In genomic region chr17:1810450-1811103, GRCh38 we compare ENCODE assay signal across 21 cellular contexts. TPM values are rescaled to one million over a fixed set of nuclear protein-coding genes. Genes with fewer than 3 reads are reported as not detected.
DNase-seq lines count a peak whose midpoint lies in the region; ATAC-seq, FAIRE-seq and TF ChIP-seq lines count a peak whose summit lies in the region.
"Had no signal": no experiment of that assay in that cellular context is flagged by ENCODE, and none has a peak within 500 bp of the region (broad histone marks: within the 10 kb centered on the region; RNA-seq: fewer than 3 reads in every experiment).

No MANE protein-coding gene starts in this region.

- peak in 1 of 2 donors; percentile 14 for TF ChIP-seq POLR2A in Peyer's patch (IDR thresholded peaks at IDR 0.05)
- peak; percentile 80 to 89 for TF ChIP-seq POLR2A in HepG2 (IDR thresholded peaks at IDR 0.05; ENCODE audit: insufficient read depth in 1 of 2, low read depth in 2 of 2, low read length in 2 of 2)

- H2AFZ ChIP-seq in HepG2 (ENCODE audit: low read length) (peak overlapping the region; percentile 17), neural progenitor cell (replicated peaks) (no peak overlapping the region)

- POLR2A ChIA-PET in HepG2 (lab: Yijun Ruan, JAX), result interaction anchor here (0.6 to 4.4 kb wide), 24 partner anchors 9 to 187 kb away, joined by 3 to 51 read pairs (median 6); partner anchors contain the start of genes RILP, RPA1, SERPINF1 and SERPINF2

- H3F3A ChIP-seq in neural progenitor cell (ENCODE audit: low read depth), result no peaks in the 10 kb centered on the region

- H3K36me3 ChIP-seq in Peyer's patch, result peaks cover 0 to 11% (median 0%) of the 10 kb centered on the region in 3 donors
- H3K36me3 ChIP-seq in HepG2 (replicated peaks in 1 of 2; ENCODE audit: control insufficient read depth in 1 of 2, insufficient read depth in 2 of 2, low read length in 2 of 2), result peaks cover 3 to 24% of the 10 kb centered on the region in 2 experiments; a peak in 3 of 5 replicates
- no peaks in the 10 kb centered on the region for H3K36me3 ChIP-seq in neural progenitor cell
- H3K36me3 ChIP-seq: BE2C, SJCRH30 had no signal

- TF ChIP-seq RAD21 in HepG2 (CRISPR knock-in tag; IDR thresholded peaks at IDR 0.05), result peak; percentile 19

- H4K20me1 ChIP-seq in HepG2 (ENCODE audit: insufficient read depth, low read length) (no peaks in the 10 kb centered on the region), neural progenitor cell (ENCODE audit: low read depth) (peaks cover 7% of the 10 kb centered on the region)

- H3K4me1 Mint-ChIP-seq in neural progenitor cell, result no peaks in the 10 kb centered on the region

- no peaks in the 10 kb centered on the region for H3K27me3 Mint-ChIP-seq in neural progenitor cell (ENCODE audit: insufficient read depth, low read depth)

- no peak for TF ChIP-seq CTCF in Peyer's patch (IDR thresholded peaks at IDR 0.05)
- 0 out of 2 replicates have a peak, but pooled peaks have one; percentile 6 for TF ChIP-seq CTCF in HepG2 (CRISPR knock-in tag; IDR thresholded peaks at IDR 0.05)
- TF ChIP-seq CTCF in neural progenitor cell (IDR thresholded peaks at IDR 0.05), result no peak

- H3K36me3 Mint-ChIP-seq in neural progenitor cell, result peaks cover 17% of the 10 kb centered on the region

- DNase-seq in Peyer's patch, result peak in 2 of 3 donors; percentile 69 to 73
- DNase-seq in HepG2 (ENCODE audit: low spot score), result peak; percentile 87
- DNase-seq in neural progenitor cell (ENCODE audit: low spot score), result no peak
- DNase-seq in DMS 273 treated with DMSO at 0.1 percent for 48 hours (lab: John Stamatoyannopoulos, UW), result no peak
- DNase-seq in pons (ENCODE audit: low spot score), result no peak
- DNase-seq in stimulated activated CD4-positive, alpha-beta T cell treated with anti-CD3 and anti-CD28 coated beads, Interleukin-12 subunit alpha, Interleukin-12 subunit beta, amount 100 ng/mL, for 4 hours, result no peak
- DNase-seq: BE2C, DND-41, H7, HFFc6, Karpas-422, MV-4-11, NCI-H1105 treated with DMSO at 0.1 percent for 48 hours, NCI-H2029 treated with DMSO at 0.1 percent for 48 hours, NCI-H226, NCI-H510A treated with DMSO at 0.1 percent for 48 hours, NCI-H748 treated with DMSO at 0.1 percent for 48 hours, SJCRH30 had no signal

- intact Hi-C loops in HepG2 (cut with micrococcal nuclease; ENCODE audit: unreplicated experiment), result no loop called here

- H3K9me3 ChIP-seq in Peyer's patch, result no peaks in the 10 kb centered on the region
- H3K9me3 ChIP-seq in HepG2 (ENCODE audit: low read length), result no peaks in the 10 kb centered on the region
- H3K9me3 ChIP-seq in neural progenitor cell (ENCODE audit: low read depth), result no peaks in the 10 kb centered on the region
- H3K9me3 ChIP-seq: BE2C, SJCRH30 had no signal

- peak overlapping the region; percentile 59 for H3K9ac ChIP-seq in HepG2 (ENCODE audit: insufficient read depth, low read depth, low read length)
- no peak overlapping the region for H3K9ac ChIP-seq in neural progenitor cell

- H3K79me2 ChIP-seq in HepG2 (ENCODE audit: insufficient read depth, low read length), result peaks cover 3% of the 10 kb centered on the region
- peaks cover 15% of the 10 kb centered on the region for H3K79me2 ChIP-seq in neural progenitor cell (ENCODE audit: low read depth)

- no peaks in the 10 kb centered on the region for H3K27me3 ChIP-seq in Peyer's patch
- no peaks in the 10 kb centered on the region for H3K27me3 ChIP-seq in HepG2 (ENCODE audit: control insufficient read depth in 1 of 2, insufficient read depth in 2 of 2, low read length in 2 of 2)
- H3K27me3 ChIP-seq in neural progenitor cell, result no peaks in the 10 kb centered on the region
- H3K27me3 ChIP-seq: BE2C, SJCRH30 had no signal

- H3K27ac ChIP-seq in Peyer's patch (peak overlapping the region in 3 of 4 donors; percentile 1 to 80 (median 45)), HepG2 (ENCODE audit: extremely low read length, insufficient read depth, low read length) (peak overlapping the region; percentile 87), neural progenitor cell (no peak overlapping the region)
- H3K27ac ChIP-seq: SJCRH30 had no signal

- H3K4me1 ChIP-seq in Peyer's patch (peaks cover 0 to 10% (median 0%) of the 10 kb centered on the region in 4 donors), HepG2 (ENCODE audit: insufficient read depth, low read length) (peaks cover 41% of the 10 kb centered on the region), neural progenitor cell (no peaks in the 10 kb centered on the region)
- H3K4me1 ChIP-seq: BE2C, SJCRH30 had no signal

- H3K27ac Mint-ChIP-seq in neural progenitor cell, result peak overlapping the region; percentile 66
- H3K27ac Mint-ChIP-seq: HFFc6 had no signal

- peak; percentile 25 to 66; a peak in 3 of 4 replicates for TF ChIP-seq EP300 in HepG2 (IDR thresholded peaks at IDR 0.05; ENCODE audit: low read depth in 2 of 2, low read length in 2 of 2)
- peak; percentile 72; the same call in 1 of the 2 replicates for TF ChIP-seq EP300 in HepG2 (CRISPR knock-in tag; IDR thresholded peaks at IDR 0.05; ENCODE audit: borderline replicate concordance)

- H3K4me2 ChIP-seq in HepG2 (ENCODE audit: low read depth, low read length), result peak overlapping the region; percentile 80
- H3K4me2 ChIP-seq in neural progenitor cell, result no peak overlapping the region

- no peak overlapping the region for H3K4me3 Mint-ChIP-seq in neural progenitor cell
- H3K4me3 Mint-ChIP-seq: HFFc6 had no signal

- no peaks in the 10 kb centered on the region for H3K9me3 Mint-ChIP-seq in neural progenitor cell
- H3K9me3 Mint-ChIP-seq: HFFc6 had no signal

- FAIRE-seq in HepG2 (lab: Jason Lieb, UNC), result peak; percentile 95
- FAIRE-seq: GM12878 had no signal

- H3K4me3 ChIP-seq in Peyer's patch (no peak overlapping the region), HepG2 (replicated peaks in 1 of 3; ENCODE audit: insufficient read depth in 1 of 3, low read depth in 2 of 3, low read length in 3 of 3) (peak overlapping the region in 2 of 3 experiments; percentile 0 to 57; a peak in 4 of 6 replicates), neural progenitor cell (no peak overlapping the region)
- H3K4me3 ChIP-seq: GM12878, SJCRH30 had no signal

- CTCF ChIA-PET in HepG2 (lab: Yijun Ruan, JAX; ENCODE audit: low intra/inter-chr PET ratio, low total read pairs), result interaction anchor here (1.2 kb wide), 1 partner anchor 27 kb away, joined by 3 read pairs; no protein-coding TSS in a partner anchor

- WGBS in HepG2 (ENCODE audit: low lambda C conversion rate), result 9% methylated on average over 11 of the region's 20 CpGs

- in situ Hi-C loops in HepG2 (cut with HindIII; ENCODE audit: extremely low pct_ligation_motif_present, low pct_unique_long_range_greater_than_20kb), result no loop called here

- BruUV-seq in HepG2 (replicated peaks; lab: Mats Ljungman, UMichigan), result no TSS peak

- ATAC-seq in HepG2 (peak; percentile 100), HG02870 (IDR thresholded peaks at IDR 0.05; ENCODE audit: unreplicated experiment) (no peak)
- ATAC-seq: GM12878 had no signal

RNA-seq across cellular contexts. Expression of gene SMYD4, which starts 19.1 kb away (rescaled TPM):
- total RNA-seq in Peyer's patch (10 to 100 TPM; 31.2 to 42.1 (median 39.8) TPM), HepG2 (2016; rRNA removed; fragmentation: Illumina TruSeq; extraction: Trizol) (9.8 and 11.3 TPM in 2 replicates), neural progenitor cell (ENCODE audit: low replicate concordance) (24.0 and 24.4 TPM in 2 replicates)
- 6.9 and 7.8 TPM in 2 replicates for total RNA-seq in HepG2 (2016; cell fraction: cytosol; rRNA removed; fragmentation: Illumina TruSeq; extraction: Trizol; ENCODE audit: low read depth)
- total RNA-seq in HepG2 (2016; cell fraction: insoluble cytoplasmic fraction; rRNA removed; fragmentation: Illumina TruSeq; extraction: Trizol), result 8.4 and 10.3 TPM in 2 replicates
- total RNA-seq in HepG2 (2016; cell fraction: membrane; rRNA removed; fragmentation: Illumina TruSeq; extraction: Trizol), result 5.6 and 5.7 TPM in 2 replicates
- total RNA-seq in HepG2 (2016; cell fraction: nucleus; rRNA removed; fragmentation: Illumina TruSeq; extraction: Trizol), result 15.8 and 16.9 TPM in 2 replicates
- polyA plus RNA-seq in HepG2 (2011; rRNA removed), result 7.4 and 7.9 TPM in 2 replicates
- 3.4 and 4.0 TPM in 2 replicates for polyA plus RNA-seq in HepG2 (2011; cell fraction: cytosol; rRNA removed)
- 10.1 and 12.5 TPM in 2 replicates for polyA plus RNA-seq in HepG2 (2011; cell fraction: nucleus; rRNA removed)
- 4.6 and 6.0 TPM in 2 replicates for polyA plus RNA-seq in HepG2 (2012)
- polyA plus RNA-seq in HepG2 (2016; cell fraction: cytosol; fragmentation: Illumina TruSeq; extraction: Trizol; ENCODE audit: low read depth), result 1.3 and 2.0 TPM in 2 replicates
- polyA plus RNA-seq in HepG2 (2016; cell fraction: insoluble cytoplasmic fraction; fragmentation: Illumina TruSeq; extraction: Trizol; ENCODE audit: low read depth), result 4.1 and 5.3 TPM in 2 replicates
- 1.4 and 1.8 TPM in 2 replicates for polyA plus RNA-seq in HepG2 (2016; cell fraction: membrane; fragmentation: Illumina TruSeq; extraction: Trizol; ENCODE audit: low read depth)
- 18.3 and 20.1 TPM in 2 replicates for polyA plus RNA-seq in HepG2 (2016; cell fraction: nucleus; fragmentation: Illumina TruSeq; extraction: Trizol; ENCODE audit: insufficient read depth, low read depth)
- 19.3 and 35.9 TPM in 2 replicates for polyA minus RNA-seq in HepG2 (2011; rRNA and poly(A)+ RNA removed; ENCODE audit: low replicate concordance)
- 3.6 and 3.8 TPM in 2 replicates for polyA minus RNA-seq in HepG2 (2011; cell fraction: cytosol; rRNA and poly(A)+ RNA removed)
- polyA minus RNA-seq in HepG2 (2011; cell fraction: nucleus; rRNA and poly(A)+ RNA removed), result 19.4 and 21.5 TPM in 2 replicates

RNA-seq across cellular contexts. Expression of gene RPA1, which starts 19.2 kb away (rescaled TPM):
- total RNA-seq in Peyer's patch (10 to 100 TPM; 17.2 to 32.2 (median 26.0) TPM), HepG2 (2016; rRNA removed; fragmentation: Illumina TruSeq; extraction: Trizol) (13.9 and 53.3 TPM in 2 replicates), neural progenitor cell (ENCODE audit: low replicate concordance) (78.5 and 94.4 TPM in 2 replicates)
- total RNA-seq in HepG2 (2016; cell fraction: cytosol; rRNA removed; fragmentation: Illumina TruSeq; extraction: Trizol; ENCODE audit: low read depth), result 8.1 and 14.0 TPM in 2 replicates
- 13.1 and 49.9 TPM in 2 replicates for total RNA-seq in HepG2 (2016; cell fraction: insoluble cytoplasmic fraction; rRNA removed; fragmentation: Illumina TruSeq; extraction: Trizol)
- 13.5 and 14.0 TPM in 2 replicates for total RNA-seq in HepG2 (2016; cell fraction: membrane; rRNA removed; fragmentation: Illumina TruSeq; extraction: Trizol)
- 20.2 and 24.8 TPM in 2 replicates for total RNA-seq in HepG2 (2016; cell fraction: nucleus; rRNA removed; fragmentation: Illumina TruSeq; extraction: Trizol)
- 25.6 and 37.6 TPM in 2 replicates for polyA plus RNA-seq in HepG2 (2011; rRNA removed)
- 27.1 and 28.9 TPM in 2 replicates for polyA plus RNA-seq in HepG2 (2011; cell fraction: cytosol; rRNA removed)
- polyA plus RNA-seq in HepG2 (2011; cell fraction: nucleus; rRNA removed), result 16.5 and 18.5 TPM in 2 replicates
- 17.6 and 31.9 TPM in 2 replicates for polyA plus RNA-seq in HepG2 (2012)
- 3.7 and 4.5 TPM in 2 replicates for polyA plus RNA-seq in HepG2 (2016; cell fraction: cytosol; fragmentation: Illumina TruSeq; extraction: Trizol; ENCODE audit: low read depth)
- 101 and 117 TPM in 2 replicates for polyA plus RNA-seq in HepG2 (2016; cell fraction: insoluble cytoplasmic fraction; fragmentation: Illumina TruSeq; extraction: Trizol; ENCODE audit: low read depth)
- 10.9 and 12.5 TPM in 2 replicates for polyA plus RNA-seq in HepG2 (2016; cell fraction: membrane; fragmentation: Illumina TruSeq; extraction: Trizol; ENCODE audit: low read depth)
- 50.9 and 54.7 TPM in 2 replicates for polyA plus RNA-seq in HepG2 (2016; cell fraction: nucleus; fragmentation: Illumina TruSeq; extraction: Trizol; ENCODE audit: insufficient read depth, low read depth)
- polyA minus RNA-seq in HepG2 (2011; rRNA and poly(A)+ RNA removed; ENCODE audit: low replicate concordance), result 36.8 and 136 TPM in 2 replicates
- polyA minus RNA-seq in HepG2 (2011; cell fraction: cytosol; rRNA and poly(A)+ RNA removed), result 17.9 and 20.5 TPM in 2 replicates
- polyA minus RNA-seq in HepG2 (2011; cell fraction: nucleus; rRNA and poly(A)+ RNA removed), result 8.1 and 9.6 TPM in 2 replicates

RNA-seq across cellular contexts. Expression of gene SERPINF1, which starts 48.7 kb away (rescaled TPM):
- 100 to 1,000 TPM in 1 of 4 donors, 10 to 100 TPM in 3; 28.7 to 306 (median 81.6) TPM for total RNA-seq in Peyer's patch
- total RNA-seq in HepG2 (2016; rRNA removed; fragmentation: Illumina TruSeq; extraction: Trizol), result 418 and 853 TPM in 2 replicates
- 177 and 189 TPM in 2 replicates for total RNA-seq in HepG2 (2016; cell fraction: cytosol; rRNA removed; fragmentation: Illumina TruSeq; extraction: Trizol; ENCODE audit: low read depth)
- 427 and 844 TPM in 2 replicates for total RNA-seq in HepG2 (2016; cell fraction: insoluble cytoplasmic fraction; rRNA removed; fragmentation: Illumina TruSeq; extraction: Trizol)
- 209 and 251 TPM in 2 replicates for total RNA-seq in HepG2 (2016; cell fraction: membrane; rRNA removed; fragmentation: Illumina TruSeq; extraction: Trizol)
- 690 and 808 TPM in 2 replicates for total RNA-seq in HepG2 (2016; cell fraction: nucleus; rRNA removed; fragmentation: Illumina TruSeq; extraction: Trizol)
- 2,101 and 2,733 TPM in 2 replicates for polyA plus RNA-seq in HepG2 (2011; rRNA removed)
- polyA plus RNA-seq in HepG2 (2011; cell fraction: cytosol; rRNA removed), result 2,219 and 2,408 TPM in 2 replicates
- polyA plus RNA-seq in HepG2 (2011; cell fraction: nucleus; rRNA removed), result 1,095 and 1,323 TPM in 2 replicates
- polyA plus RNA-seq in HepG2 (2012), result 624 and 785 TPM in 2 replicates
- 255 and 290 TPM in 2 replicates for polyA plus RNA-seq in HepG2 (2016; cell fraction: cytosol; fragmentation: Illumina TruSeq; extraction: Trizol; ENCODE audit: low read depth)
- polyA plus RNA-seq in HepG2 (2016; cell fraction: insoluble cytoplasmic fraction; fragmentation: Illumina TruSeq; extraction: Trizol; ENCODE audit: low read depth), result 625 and 642 TPM in 2 replicates
- polyA plus RNA-seq in HepG2 (2016; cell fraction: membrane; fragmentation: Illumina TruSeq; extraction: Trizol; ENCODE audit: low read depth), result 280 and 299 TPM in 2 replicates
- polyA plus RNA-seq in HepG2 (2016; cell fraction: nucleus; fragmentation: Illumina TruSeq; extraction: Trizol; ENCODE audit: insufficient read depth, low read depth), result 1,428 and 1,667 TPM in 2 replicates
- 1.4 and 887 TPM in 2 replicates for polyA minus RNA-seq in HepG2 (2011; rRNA and poly(A)+ RNA removed; ENCODE audit: low replicate concordance)
- polyA minus RNA-seq in HepG2 (2011; cell fraction: cytosol; rRNA and poly(A)+ RNA removed), result 345 and 528 TPM in 2 replicates
- 167 and 268 TPM in 2 replicates for polyA minus RNA-seq in HepG2 (2011; cell fraction: nucleus; rRNA and poly(A)+ RNA removed)
- total RNA-seq in neural progenitor cell (ENCODE audit: low replicate concordance), result 57.9 and 93.5 TPM in 2 replicates
- total RNA-seq: M059J had no signal

Comparison
In these comparisons a context has a peak if more than half of its experiments do, and no peak if none do; other contexts are left out.
1. DNase-seq: peak in Peyer's patch (2 of 3) and HepG2 (single experiment); none in neural progenitor cell (single experiment), DMS 273 treated with DMSO at 0.1 percent for 48 hours (single experiment), pons (single experiment) and stimulated activated CD4-positive, alpha-beta T cell treated with anti-CD3 and anti-CD28 coated beads, Interleukin-12 subunit alpha, Interleukin-12 subunit beta, amount 100 ng/mL, for 4 hours (single experiment).
2. H3K4me3 ChIP-seq: peak in HepG2 (2 of 3); none in Peyer's patch (0 of 4) and neural progenitor cell (single experiment).